18 cellular contexts compared by ENCODE assay signal in the genomic region with DNA sequence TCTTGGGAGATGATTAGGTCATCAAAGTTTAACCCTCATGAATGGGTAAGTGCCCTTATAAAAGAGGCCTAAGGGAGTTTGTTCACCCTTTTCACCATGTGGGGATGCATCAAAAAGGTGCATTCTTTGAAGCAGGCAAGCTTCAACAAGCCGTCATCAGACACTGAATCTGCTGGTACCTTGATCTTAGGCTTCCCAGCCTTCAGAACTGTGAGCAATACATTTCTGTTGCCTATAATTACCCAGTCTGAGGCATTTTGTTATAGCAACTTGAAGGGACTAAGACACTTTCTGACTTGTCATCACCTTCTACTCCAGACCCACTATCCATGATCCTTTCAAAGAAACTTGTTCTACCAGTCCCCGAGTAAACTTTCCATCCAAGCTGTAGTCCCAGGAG. TPM values are rescaled to one million over a fixed set of nuclear protein-coding genes. Genes with fewer than 3 reads are reported as not detected.
DNase-seq lines count a peak whose midpoint lies in the region; ATAC-seq, FAIRE-seq and TF ChIP-seq lines count a peak whose summit lies in the region.
"Had no signal": no experiment of that assay in that cellular context is flagged by ENCODE, and none has a peak within 500 bp of the region (broad histone marks: within the 10 kb centered on the region; RNA-seq: fewer than 3 reads in every experiment).

No MANE protein-coding gene starts in this region.

- no peak overlapping the region for H4K8ac ChIP-seq in trophoblast cell (ENCODE audit: low read depth, low read length)

- H2AK5ac ChIP-seq in trophoblast cell (ENCODE audit: low read length): no peak overlapping the region

- DNase-seq in SK-N-SH: no peak
- no peak for DNase-seq in HFFc6
- DNase-seq in bronchial epithelial cell (ENCODE audit: low read depth): peak; percentile 8
- peak; percentile 88 to 98 for DNase-seq in trophoblast cell
- DNase-seq in dedifferentiated amniotic fluid mesenchymal stem cell (ENCODE audit: extremely low spot score): no peak
- DNase-seq in activated CD8-positive, alpha-beta memory T cell treated with anti-CD3 and anti-CD28 coated beads, Interleukin-2, amount 50 U/mL, for 48 hours: no peak
- DNase-seq: ACHN; CD4-positive, CD25-positive, alpha-beta regulatory T cell; DMS79; GOT3 had no signal

- POLR2A ChIA-PET in SK-N-SH (lab: Yijun Ruan, JAX): no interaction called here

- TF ChIP-seq EP300 in SK-N-SH (IDR thresholded peaks at IDR 0.05; ENCODE audit: borderline replicate concordance in 1 of 2, low read depth in 1 of 2, low read length in 1 of 2): no peak

- ATAC-seq in SK-N-SH treated with all-trans-retinoic acid at 6 μM for 48 hours (no peak), GM19351 (IDR thresholded peaks at IDR 0.05; ENCODE audit: unreplicated experiment) (no peak)
- ATAC-seq: GM12878, HepG2 had no signal

- H3K27ac ChIP-seq in SK-N-SH (ENCODE audit: low read depth in 2 of 2, low read length in 1 of 2): no peak overlapping the region
- no peak overlapping the region for H3K27ac ChIP-seq in trophoblast cell (ENCODE audit: low read depth, low read length)
- H3K27ac ChIP-seq: BLaER1 treated with 17β-estradiol and CSF1 and Interleukin-3, amounts not matched to agents 10 nM and 100 nM had no signal

- no peaks in the 10 kb centered on the region; the same call in 1 of the 2 replicates for H4K20me1 ChIP-seq in SK-N-SH (ENCODE audit: insufficient read depth)
- H4K20me1 ChIP-seq: BLaER1 treated with 17β-estradiol and CSF1 and Interleukin-3, amounts not matched to agents 10 nM and 100 nM had no signal

- no peak overlapping the region for H3K23ac ChIP-seq in trophoblast cell (ENCODE audit: low read length)

- H3K4me2 ChIP-seq in SK-N-SH: no peak overlapping the region
- no peak overlapping the region for H3K4me2 ChIP-seq in trophoblast cell (ENCODE audit: low read length)
- H3K4me2 ChIP-seq: BLaER1 treated with 17β-estradiol and CSF1 and Interleukin-3, amounts not matched to agents 10 nM and 100 nM had no signal

- peaks cover 47 to 55% of the 10 kb centered on the region in 2 experiments for H3K36me3 ChIP-seq in SK-N-SH (replicated peaks in 1 of 2; ENCODE audit: control insufficient read depth in 1 of 2, insufficient read depth in 2 of 2, low read length in 1 of 2)
- H3K36me3 ChIP-seq in bronchial epithelial cell (ENCODE audit: control insufficient read depth, insufficient read depth, low read length): no peaks in the 10 kb centered on the region
- H3K36me3 ChIP-seq in trophoblast cell (ENCODE audit: control insufficient read depth in 1 of 2, insufficient read depth in 2 of 2, low read length in 2 of 2): peaks cover 11 to 39% of the 10 kb centered on the region in 2 experiments

- peaks cover 37% of the 10 kb centered on the region for H3K36me3 Mint-ChIP-seq in HFFc6 (ENCODE audit: low read depth)
- H3K36me3 Mint-ChIP-seq: CD4-positive, CD25-positive, alpha-beta regulatory T cell had no signal

- H3K9ac ChIP-seq in SK-N-SH: no peak overlapping the region
- no peak overlapping the region for H3K9ac ChIP-seq in trophoblast cell (ENCODE audit: low read length)
- H3K9ac ChIP-seq: BLaER1 treated with 17β-estradiol and CSF1 and Interleukin-3, amounts not matched to agents 10 nM and 100 nM had no signal

- H3K27me3 ChIP-seq in SK-N-SH (ENCODE audit: insufficient read depth): no peaks in the 10 kb centered on the region
- no peaks in the 10 kb centered on the region for H3K27me3 ChIP-seq in bronchial epithelial cell (ENCODE audit: control insufficient read depth, insufficient read depth, low read length)
- H3K27me3 ChIP-seq in trophoblast cell (ENCODE audit: insufficient read depth, low read length): no peaks in the 10 kb centered on the region
- H3K27me3 ChIP-seq: BLaER1 treated with 17β-estradiol and CSF1 and Interleukin-3, amounts not matched to agents 10 nM and 100 nM had no signal

- H3K4me1 Mint-ChIP-seq in HFFc6 (ENCODE audit: low read depth): peaks cover 12% of the 10 kb centered on the region; the same call in 1 of the 2 replicates
- H3K4me1 Mint-ChIP-seq: CD4-positive, CD25-positive, alpha-beta regulatory T cell had no signal

- H3K4ac ChIP-seq in trophoblast cell (ENCODE audit: low read depth, low read length): no peak overlapping the region

- H2BK5ac ChIP-seq in trophoblast cell (ENCODE audit: low read depth, low read length, poor library complexity): no peak overlapping the region

- H4K91ac ChIP-seq in trophoblast cell (ENCODE audit: low read depth, low read length): no peak overlapping the region

- H3K79me2 ChIP-seq in SK-N-SH (ENCODE audit: insufficient read depth) (no peaks in the 10 kb centered on the region), trophoblast cell (ENCODE audit: control insufficient read depth, insufficient read depth, low read length, poor library complexity) (no peaks in the 10 kb centered on the region)

- H3F3A ChIP-seq in SK-N-SH (replicated peaks; ENCODE audit: insufficient read depth): peaks cover 63% of the 10 kb centered on the region

- H3K4me3 ChIP-seq in SK-N-SH (ENCODE audit: low read depth in 2 of 2, low read length in 1 of 2): no peak overlapping the region
- no peak overlapping the region for H3K4me3 ChIP-seq in bronchial epithelial cell (ENCODE audit: low read depth, low read length)
- H3K4me3 ChIP-seq in trophoblast cell (ENCODE audit: low read depth, low read length): no peak overlapping the region
- H3K4me3 ChIP-seq: BLaER1 treated with 17β-estradiol and CSF1 and Interleukin-3, amounts not matched to agents 10 nM and 100 nM; GM12878; HAP-1 had no signal

- TF ChIP-seq CTCF in SK-N-SH (IDR thresholded peaks at IDR 0.05) (no peak), HFFc6 (IDR thresholded peaks at IDR 0.05) (no peak), bronchial epithelial cell (IDR thresholded peaks at IDR 0.05; ENCODE audit: insufficient read depth, low read length, severe bottlenecking) (no peak)

- peak overlapping the region; percentile 27; the same call in 1 of the 2 replicates for H3K27ac Mint-ChIP-seq in HFFc6
- H3K27ac Mint-ChIP-seq: CD4-positive, CD25-positive, alpha-beta regulatory T cell had no signal

- H4K12ac ChIP-seq in trophoblast cell (ENCODE audit: low read depth, low read length): no peak overlapping the region

- H3K14ac ChIP-seq in trophoblast cell (ENCODE audit: low read length): no peak overlapping the region

- no peaks in the 10 kb centered on the region for H3K9me3 ChIP-seq in SK-N-SH
- no peaks in the 10 kb centered on the region for H3K9me3 ChIP-seq in trophoblast cell (ENCODE audit: insufficient read depth, low read depth, low read length)
- H3K9me3 ChIP-seq: BLaER1 treated with 17β-estradiol and CSF1 and Interleukin-3, amounts not matched to agents 10 nM and 100 nM; HAP-1 had no signal

- no peak overlapping the region for H3K18ac ChIP-seq in trophoblast cell (ENCODE audit: low read length)

- peak; percentile 43 for FAIRE-seq in bronchial epithelial cell (lab: Jason Lieb, UNC)
- FAIRE-seq: GM12878, GM18507, HepG2, HTR-8/SVneo had no signal

- H3K27me3 Mint-ChIP-seq in HFFc6 (ENCODE audit: insufficient read depth): peaks cover 8% of the 10 kb centered on the region

- no peaks in the 10 kb centered on the region for H3K9me2 ChIP-seq in SK-N-SH

- CTCF ChIA-PET in SK-N-SH (lab: Yijun Ruan, JAX): interaction anchor here (1.0 to 1.4 kb wide), 3 partner anchors 23 to 502 kb away, joined by 3 to 5 read pairs (median 3); no protein-coding TSS in a partner anchor

- WGBS in SK-N-SH (ENCODE audit: low lambda C conversion rate): 87% methylated on average over 2 of the region's 2 CpGs
- WGBS in trophoblast cell (ENCODE audit: extremely low coverage, insufficient coverage, insufficient read length): no CpG with 5 or more reads among the region's 2 CpGs

- no peaks in the 10 kb centered on the region for H3K79me1 ChIP-seq in trophoblast cell (ENCODE audit: low read length)

- TF ChIP-seq RAD21 in SK-N-SH (IDR thresholded peaks at IDR 0.05; ENCODE audit: low read length): no peak

- no peak overlapping the region for H2BK120ac ChIP-seq in trophoblast cell (ENCODE audit: insufficient read depth, low read length, poor library complexity)

- H3K4me3 Mint-ChIP-seq in HFFc6: no peak overlapping the region
- H3K4me3 Mint-ChIP-seq: CD4-positive, CD25-positive, alpha-beta regulatory T cell had no signal

- H2BK12ac ChIP-seq in trophoblast cell (ENCODE audit: low read length): no peak overlapping the region

- H2AFZ ChIP-seq in SK-N-SH (ENCODE audit: low read depth): no peak overlapping the region
- no peak overlapping the region for H2AFZ ChIP-seq in trophoblast cell (ENCODE audit: insufficient read depth, low read length, poor library complexity)

- H3K9me3 Mint-ChIP-seq in HFFc6: no peaks in the 10 kb centered on the region
- H3K9me3 Mint-ChIP-seq: CD4-positive, CD25-positive, alpha-beta regulatory T cell had no signal

- H3K4me1 ChIP-seq in SK-N-SH (ENCODE audit: control insufficient read depth in 1 of 2, insufficient read depth in 2 of 2, low read depth in 1 of 2, low read length in 1 of 2) (no peaks in the 10 kb centered on the region), trophoblast cell (ENCODE audit: control insufficient read depth in 1 of 2, insufficient read depth in 2 of 2, low read length in 2 of 2) (no peaks in the 10 kb centered on the region)
- H3K4me1 ChIP-seq: BLaER1 treated with 17β-estradiol and CSF1 and Interleukin-3, amounts not matched to agents 10 nM and 100 nM; HAP-1 had no signal

TF ChIP-seq in SK-N-SH treated with all-trans-retinoic acid at 6 μM for 48 hours, 23 proteins besides CTCF, POLR2A, EP300 and RAD21 (continues in another document):
- TF ChIP-seq ZC3H10 (CRISPR knock-in tag; IDR thresholded peaks at IDR 0.05) (no peak), CSDC2 (CRISPR knock-in tag; IDR thresholded peaks at IDR 0.05) (no peak)

TF ChIP-seq in SK-N-SH, 30 proteins besides CTCF, POLR2A, EP300 and RAD21 (continues in another document):
- no peak for TF ChIP-seq YY1 (IDR thresholded peaks at IDR 0.05; ENCODE audit: low read depth)
- no peak for TF ChIP-seq CHD2 (IDR thresholded peaks at IDR 0.05; ENCODE audit: low read length, partially characterized antibody)
- TF ChIP-seq MAX (IDR thresholded peaks at IDR 0.05; ENCODE audit: low read depth): no peak
- TF ChIP-seq GABPA (IDR thresholded peaks at IDR 0.05; ENCODE audit: low read depth): no peak

RNA-seq across cellular contexts. Expression of gene LRRC58, which starts 44.6 kb away (rescaled TPM):
- 5.8 and 8.1 TPM in 2 replicates for polyA plus RNA-seq in SK-N-SH (2012; rRNA removed)
- polyA plus RNA-seq in SK-N-SH (2012; cell fraction: cytosol; rRNA removed): 10.0 and 11.6 TPM in 2 replicates
- polyA plus RNA-seq in SK-N-SH (2012; cell fraction: nucleus; rRNA removed): 3.0 and 5.0 TPM in 2 replicates
- total RNA-seq in HFFc6 (2021; fragmentation: NEBNext Ultra II Directional; extraction: Animal tissue kit (Norgen Biotek cat#: 25700)): 10 to 100 TPM; 14.2 to 17.9 (median 16.3) TPM
- 20.5 and 21.3 TPM in 2 replicates for total RNA-seq in bronchial epithelial cell
- 8.5 and 8.8 TPM in 2 replicates for polyA plus RNA-seq in trophoblast cell (2013)

RNA-seq across cellular contexts. Expression of gene FSTL1, which starts 57.0 kb away (rescaled TPM):
- 329 and 454 TPM in 2 replicates for polyA plus RNA-seq in SK-N-SH (2012; rRNA removed)
- polyA plus RNA-seq in SK-N-SH (2012; cell fraction: cytosol; rRNA removed): 409 and 444 TPM in 2 replicates
- 657 and 858 TPM in 2 replicates for polyA plus RNA-seq in SK-N-SH (2012; cell fraction: nucleus; rRNA removed)
- total RNA-seq in HFFc6 (2021; fragmentation: NEBNext Ultra II Directional; extraction: Animal tissue kit (Norgen Biotek cat#: 25700)): 1,000 to 10,000 TPM; 1,595 to 1,958 (median 1,726) TPM
- 45.3 and 45.6 TPM in 2 replicates for total RNA-seq in bronchial epithelial cell
- 507 and 510 TPM in 2 replicates for polyA plus RNA-seq in trophoblast cell (2013)
- polyA plus RNA-seq: CD4-positive, CD25-positive, alpha-beta regulatory T cell had no signal

Comparison
In these comparisons a context has a peak if more than half of its experiments do, and no peak if none do; other contexts are left out.
1. DNase-seq: peak in bronchial epithelial cell (single experiment) and trophoblast cell (2 of 2); none in SK-N-SH (single experiment), HFFc6 (single experiment), dedifferentiated amniotic fluid mesenchymal stem cell (single experiment) and activated CD8-positive, alpha-beta memory T cell treated with anti-CD3 and anti-CD28 coated beads, Interleukin-2, amount 50 U/mL, for 48 hours (single experiment).
2. RNA of gene FSTL1, which starts 57.0 kb away (total RNA-seq): 1,595 to 1,958 TPM in HFFc6; 45.3 to 45.6 TPM in bronchial epithelial cell; every median in the first group is over 10 times any median in the second.